2 cellular contexts compared by ENCODE assay signal in genomic region chr19:55633866-55634265, GRCh38.
TF ChIP-seq lines count a peak whose summit lies in the region.

No MANE protein-coding gene starts in this region.

TF ChIP-seq in A549, 52 proteins besides CTCF, POLR2A, EP300 and RAD21:
- TF ChIP-seq CEBPB (IDR thresholded peaks at IDR 0.05) (0 out of 4 replicates have a peak, but pooled peaks of 1 of the 2 experiments have one; percentile 9), REST (IDR thresholded peaks at IDR 0.05) (no peak)
TF ChIP-seq in A549: peak in this region for 1.

TF ChIP-seq in GM23338, 12 proteins besides CTCF, POLR2A, EP300 and RAD21:
- TF ChIP-seq ZNF462 (CRISPR knock-in tag; IDR thresholded peaks at IDR 0.05) (no peak), POLR2AphosphoS5 (IDR thresholded peaks at IDR 0.05; ENCODE audit: low read depth) (no peak), NANOG (IDR thresholded peaks at IDR 0.05; ENCODE audit: borderline replicate concordance) (no peak), REST (IDR thresholded peaks at IDR 0.05; ENCODE audit: unreplicated experiment) (no peak), ZNF331 (CRISPR knock-in tag; IDR thresholded peaks at IDR 0.05; ENCODE audit: low read depth) (no peak), ETS1 (IDR thresholded peaks at IDR 0.05) (no peak), ZNF114 (CRISPR knock-in tag; IDR thresholded peaks at IDR 0.05) (no peak), EZH2 (IDR thresholded peaks at IDR 0.05; ENCODE audit: low read depth, unreplicated experiment) (no peak), STAT1 (IDR thresholded peaks at IDR 0.05; ENCODE audit: unreplicated experiment) (no peak), CREB1 (CRISPR knock-in tag; IDR thresholded peaks at IDR 0.05; ENCODE audit: low read depth) (no peak), EZH2phosphoT487 (IDR thresholded peaks at IDR 0.05; ENCODE audit: unreplicated experiment) (no peak), JUNB (IDR thresholded peaks at IDR 0.05; ENCODE audit: unreplicated experiment) (no peak)
